ENCODE assay signal across 9 cellular contexts in the genomic region with DNA sequence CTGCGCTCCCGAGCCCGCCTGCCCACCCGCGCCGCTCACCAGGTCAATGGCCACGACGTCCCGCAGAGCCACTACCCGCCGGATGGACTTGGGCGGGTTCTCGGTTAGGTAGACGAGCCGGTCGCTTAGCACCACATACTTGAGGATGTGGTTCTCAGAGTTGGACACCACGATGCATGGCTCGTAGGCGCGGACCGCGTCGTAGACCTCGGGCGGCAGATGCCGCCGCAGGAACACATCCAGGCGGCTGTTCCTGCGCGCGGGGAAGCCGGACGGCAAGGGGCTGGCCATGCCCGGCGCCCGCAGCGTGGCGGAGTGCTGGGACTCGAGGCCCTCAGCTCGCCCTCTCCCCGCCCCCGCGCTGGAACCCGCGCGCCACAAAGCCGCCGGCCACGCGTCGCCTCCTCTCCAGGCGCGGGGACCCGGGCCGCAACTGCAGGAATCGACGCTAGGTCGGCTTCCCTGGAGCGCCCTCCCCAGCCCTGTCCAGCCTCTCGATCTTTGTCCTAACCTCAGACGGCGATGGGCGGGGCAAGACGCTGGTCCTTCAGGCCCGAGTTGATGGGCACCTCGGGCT. TPM values are rescaled to one million over a fixed set of nuclear protein-coding genes. Genes with fewer than 3 reads are reported as not detected.
DNase-seq lines count a peak whose midpoint lies in the region; ATAC-seq and TF ChIP-seq lines count a peak whose summit lies in the region.
"Had no signal": no experiment of that assay in that cellular context is flagged by ENCODE, and none has a peak within 500 bp of the region (broad histone marks: within the 10 kb centered on the region; RNA-seq: fewer than 3 reads in every experiment).

A gene with protein sequence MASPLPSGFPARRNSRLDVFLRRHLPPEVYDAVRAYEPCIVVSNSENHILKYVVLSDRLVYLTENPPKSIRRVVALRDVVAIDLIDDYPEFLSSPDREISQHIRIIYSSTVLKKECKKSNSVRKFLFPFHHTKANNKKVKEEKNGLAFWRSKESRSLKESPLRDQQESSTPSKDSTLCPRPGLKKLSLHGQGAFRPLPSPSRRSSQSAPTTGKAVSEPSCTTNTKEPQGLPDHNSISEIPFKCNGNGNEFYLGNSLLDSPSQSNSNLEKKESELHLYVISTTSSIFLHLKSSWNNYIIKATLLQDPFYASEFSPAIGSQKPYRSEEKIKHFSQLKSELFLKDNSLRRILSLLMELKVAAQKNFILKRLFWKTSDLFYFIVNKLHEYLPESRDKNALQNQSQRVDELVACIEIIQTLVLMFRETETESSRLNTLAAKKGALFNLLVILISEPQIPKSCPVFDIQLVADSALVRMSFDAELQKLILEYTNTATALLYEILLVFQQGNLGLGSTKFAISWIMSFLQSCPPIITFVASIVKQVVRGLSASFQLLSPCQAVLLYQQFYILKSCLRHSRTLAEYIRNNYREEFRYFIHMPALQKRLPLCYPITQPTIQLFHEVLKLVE (minus strand): TSS at position 484 of the 577 bp plus-strand sequence. CDS start 193 bp downstream, at position 291.

- ATAC-seq in gastrocnemius medialis (no peak), GM18873 (IDR thresholded peaks at IDR 0.05; ENCODE audit: low FRiP score, unreplicated experiment) (no peak), GM18870 (IDR thresholded peaks at IDR 0.05; ENCODE audit: unreplicated experiment) (no peak)

- peaks cover 14 to 32% (median 22%) of the 10 kb centered on the region in 3 donors for H3K27me3 ChIP-seq in gastrocnemius medialis

- CTCF ChIA-PET in activated CD4-positive, alpha-beta T cell treated with anti-CD3 and anti-CD28 coated beads, Interleukin-2, amount 10 ng/mL, durations not matched to agents 7 days and 5 days (lab: Charles Lee), result interaction anchor here (0.7 to 1.3 kb wide), 2 partner anchors 12 to 175 kb away, joined by 3 read pairs; no protein-coding TSS in a partner anchor

- TF ChIP-seq CTCF in fibroblast of villous mesenchyme (IDR thresholded peaks at IDR 0.05; ENCODE audit: insufficient read depth, low read depth, low read length) (peak; percentile 3), gastrocnemius medialis (IDR thresholded peaks at IDR 0.05 in 4 of 5, conservative IDR thresholded peaks at IDR 0.05 in 1 of 5) (no peak)

- POLR2A ChIA-PET in activated CD4-positive, alpha-beta T cell treated with anti-CD3 and anti-CD28 coated beads, Interleukin-2, amount 10 ng/mL, durations not matched to agents 7 days and 5 days (lab: Charles Lee), result no interaction called here

- intact Hi-C loops in gastrocnemius medialis (cut with DNase I; ENCODE audit: low total_unique reads), result no loop called here

- TF ChIP-seq POLR2A in gastrocnemius medialis (IDR thresholded peaks at IDR 0.05), result no peak

- H3K36me3 ChIP-seq in gastrocnemius medialis, result no peaks in the 10 kb centered on the region
- H3K36me3 ChIP-seq: BLaER1 treated with 17β-estradiol and CSF1 and Interleukin-3, amounts not matched to agents 10 nM and 100 nM had no signal

- peaks cover 7% of the 10 kb centered on the region for H3K36me3 Mint-ChIP-seq in activated CD4-positive, alpha-beta T cell treated with anti-CD3 and anti-CD28 coated beads, Interleukin-2, amount 10 ng/mL, durations not matched to agents 7 days and 5 days (ENCODE audit: low read depth)

- H3K4me3 ChIP-seq in fibroblast of villous mesenchyme (ENCODE audit: low read depth, low read length), result peak within 1 kb of the TSS; percentile 53
- H3K4me3 ChIP-seq in gastrocnemius medialis, result peak within 1 kb of the TSS in 3 of 4 donors; percentile 31 to 39 (median 34)
- H3K4me3 ChIP-seq: BLaER1 treated with 17β-estradiol and CSF1 and Interleukin-3, amounts not matched to agents 10 nM and 100 nM had no signal

- H3K4me1 ChIP-seq in gastrocnemius medialis, result no peaks in the 10 kb centered on the region

- in situ Hi-C loops in gastrocnemius medialis (cut with MboI; ENCODE audit: low sequenced_read_pairs in 4 of 4), result loop anchor here in 1 of 4 donors (25.0 kb wide), 1 partner anchor 553 kb away; a partner anchor contains a TSS

- peaks cover 19% of the 10 kb centered on the region for H3K27me3 Mint-ChIP-seq in activated CD4-positive, alpha-beta T cell treated with anti-CD3 and anti-CD28 coated beads, Interleukin-2, amount 10 ng/mL, durations not matched to agents 7 days and 5 days

- H3K4me1 Mint-ChIP-seq in activated CD4-positive, alpha-beta T cell treated with anti-CD3 and anti-CD28 coated beads, Interleukin-2, amount 10 ng/mL, durations not matched to agents 7 days and 5 days, result peaks cover 24% of the 10 kb centered on the region

- peaks cover 3% of the 10 kb centered on the region for H3K9me3 Mint-ChIP-seq in activated CD4-positive, alpha-beta T cell treated with anti-CD3 and anti-CD28 coated beads, Interleukin-2, amount 10 ng/mL, durations not matched to agents 7 days and 5 days

- peak within 1 kb of the TSS; percentile 60 for H3K27ac Mint-ChIP-seq in activated CD4-positive, alpha-beta T cell treated with anti-CD3 and anti-CD28 coated beads, Interleukin-2, amount 10 ng/mL, durations not matched to agents 7 days and 5 days

- no peak within 1 kb of the TSS for H3K27ac ChIP-seq in gastrocnemius medialis
- H3K27ac ChIP-seq: BLaER1 treated with 17β-estradiol and CSF1 and Interleukin-3, amounts not matched to agents 10 nM and 100 nM had no signal

- H3K4me3 Mint-ChIP-seq in activated CD4-positive, alpha-beta T cell treated with anti-CD3 and anti-CD28 coated beads, Interleukin-2, amount 10 ng/mL, durations not matched to agents 7 days and 5 days, result peak within 1 kb of the TSS; percentile 72

- DNase-seq in NCI-H1417 (lab: John Stamatoyannopoulos, UW) (peak; percentile 64 to 79 (median 68)), NCI-H1417 treated with DMSO at 0.1 percent for 48 hours (lab: John Stamatoyannopoulos, UW) (no peak), fibroblast of villous mesenchyme (ENCODE audit: low read depth) (peak; percentile 13), gastrocnemius medialis (no peak), MV-4-11 (lab: John Stamatoyannopoulos, UW) (no peak)
- peak; percentile 19 for DNase-seq in activated CD4-positive, alpha-beta T cell treated with anti-CD3 and anti-CD28 coated beads, Interleukin-2, amount 10 ng/mL, durations not matched to agents 7 days and 5 days

- H3K9me3 ChIP-seq in gastrocnemius medialis, result no peaks in the 10 kb centered on the region

RNA-seq across cellular contexts. Expression of the gene that starts here (rescaled TPM):
- total RNA-seq in activated CD4-positive, alpha-beta T cell treated with anti-CD3 and anti-CD28 coated beads, Interleukin-2, amount 10 ng/mL, durations not matched to agents 7 days and 5 days, result not detected
- total RNA-seq in fibroblast of villous mesenchyme (0.64 and 0.86 TPM in 2 replicates), gastrocnemius medialis (not detected)

Comparison
In these comparisons a context has a peak if more than half of its experiments do, and no peak if none do; other contexts are left out.
1. DNase-seq: peak in NCI-H1417 (3 of 3); none in NCI-H1417 treated with DMSO at 0.1 percent for 48 hours (single experiment), gastrocnemius medialis (0 of 2) and MV-4-11 (single experiment).
2. Peak in DNase-seq in activated CD4-positive, alpha-beta T cell treated with anti-CD3 and anti-CD28 coated beads, Interleukin-2, amount 10 ng/mL, durations not matched to agents 7 days and 5 days; RNA of the gene not detected or under 1 TPM.
3. Peak in DNase-seq and H3K4me3 ChIP-seq in fibroblast of villous mesenchyme; RNA of the gene not detected or under 1 TPM.